ENCODE assay signal across 21 cellular contexts in genomic region chr16:16001856-16002255, GRCh38. TPM values are rescaled to one million over a fixed set of nuclear protein-coding genes. Genes with fewer than 3 reads are reported as not detected.
DNase-seq lines count a peak whose midpoint lies in the region; FAIRE-seq and TF ChIP-seq lines count a peak whose summit lies in the region.
"Had no signal": no experiment of that assay in that cellular context is flagged by ENCODE, and none has a peak within 500 bp of the region (broad histone marks: within the 10 kb centered on the region; RNA-seq: fewer than 3 reads in every experiment).

No MANE protein-coding gene starts in this region.

- H3K4me3 ChIP-seq in esophagus muscularis mucosa (no peak overlapping the region), sigmoid colon (no peak overlapping the region), hepatocyte (no peak overlapping the region)
- H3K4me3 ChIP-seq: HAP-1 had no signal

- H3K4me2 ChIP-seq in hepatocyte, result no peak overlapping the region
- H3K4me2 ChIP-seq: SK-N-SH had no signal

- H3K9me2 ChIP-seq in hepatocyte (replicated peaks; ENCODE audit: insufficient read depth), result no peaks in the 10 kb centered on the region
- H3K9me2 ChIP-seq: SK-N-SH had no signal

- peak; percentile 6 for DNase-seq in NCI-H2171 treated with DMSO at 0.1 percent for 48 hours (lab: John Stamatoyannopoulos, UW)
- DNase-seq in NCI-H2171 (lab: John Stamatoyannopoulos, UW), result no peak
- DNase-seq in NCI-H345 (lab: John Stamatoyannopoulos, UW), result peak; percentile 63
- no peak for DNase-seq in esophagus muscularis mucosa (ENCODE audit: extremely low spot score)
- DNase-seq in sigmoid colon, result no peak
- DNase-seq in AML-193 (lab: John Stamatoyannopoulos, UW), result no peak
- DNase-seq in D721Med (ENCODE audit: insufficient read length, low spot score), result no peak
- DNase-seq in hepatocyte (ENCODE audit: low spot score), result no peak
- DNase-seq: CD4-positive, CD25-positive, alpha-beta regulatory T cell; COR-L47; MM.1S; NCI-H1092; NCI-H146; NCI-H2081 treated with DMSO at 0.1 percent for 48 hours; NCI-H510A treated with DMSO at 0.1 percent for 48 hours; NCI-H774; RPMI8226; SHP77 treated with DMSO at 0.1 percent for 48 hours; SK-N-SH had no signal

- H3K36me3 ChIP-seq in esophagus muscularis mucosa (no peaks in the 10 kb centered on the region), sigmoid colon (no peaks in the 10 kb centered on the region), hepatocyte (replicated peaks; ENCODE audit: insufficient read depth, low read depth) (no peaks in the 10 kb centered on the region)
- H3K36me3 ChIP-seq: HAP-1 had no signal

- H3K9me3 ChIP-seq in esophagus muscularis mucosa, result no peaks in the 10 kb centered on the region
- no peaks in the 10 kb centered on the region for H3K9me3 ChIP-seq in sigmoid colon
- H3K9me3 ChIP-seq in hepatocyte (ENCODE audit: low read depth), result no peaks in the 10 kb centered on the region
- H3K9me3 ChIP-seq: HAP-1, SK-N-SH had no signal

- no peak for TF ChIP-seq POLR2A in esophagus muscularis mucosa (IDR thresholded peaks at IDR 0.05; ENCODE audit: low read depth)
- no peak for TF ChIP-seq POLR2A in sigmoid colon (IDR thresholded peaks at IDR 0.05)

- FAIRE-seq in D721Med (lab: Jason Lieb, UNC), result no peak
- FAIRE-seq: G401.6 had no signal

- no peaks in the 10 kb centered on the region for H3K27me3 ChIP-seq in esophagus muscularis mucosa
- no peaks in the 10 kb centered on the region for H3K27me3 ChIP-seq in sigmoid colon
- no peaks in the 10 kb centered on the region for H3K27me3 ChIP-seq in hepatocyte

- intact Hi-C loops in esophagus muscularis mucosa (cut with DNase I), result no loop called here
- intact Hi-C loops in sigmoid colon (cut with DNase I), result no loop called here

- TF ChIP-seq CTCF in esophagus muscularis mucosa (IDR thresholded peaks at IDR 0.05) (no peak), sigmoid colon (IDR thresholded peaks at IDR 0.05) (no peak), D721Med (IDR thresholded peaks at IDR 0.05; ENCODE audit: insufficient read depth, missing control alignments) (no peak), hepatocyte (IDR thresholded peaks at IDR 0.05; ENCODE audit: poor library complexity) (no peak)

- H3K4me1 ChIP-seq in esophagus muscularis mucosa (peaks cover 33 to 91% (median 78%) of the 10 kb centered on the region in 4 donors), sigmoid colon (peaks cover 0 to 60% (median 44%) of the 10 kb centered on the region in 4 donors), hepatocyte (ENCODE audit: insufficient read depth) (no peaks in the 10 kb centered on the region)
- H3K4me1 ChIP-seq: HAP-1 had no signal

- H3K27ac ChIP-seq in esophagus muscularis mucosa (replicated peaks in 1 of 4), result peak overlapping the region; percentile 46 to 87 (median 72)
- H3K27ac ChIP-seq in sigmoid colon, result peak overlapping the region in 3 of 4 donors; percentile 17 to 52 (median 48)
- H3K27ac ChIP-seq in hepatocyte, result no peak overlapping the region

- H2AFZ ChIP-seq in hepatocyte, result no peak overlapping the region

- peaks cover 5% of the 10 kb centered on the region for H3K79me2 ChIP-seq in hepatocyte

- H4K20me1 ChIP-seq in hepatocyte (ENCODE audit: insufficient read depth, poor library complexity, severe bottlenecking), result no peaks in the 10 kb centered on the region

- 62% methylated on average over 4 of the region's 4 CpGs for WGBS in esophagus muscularis mucosa
- WGBS in sigmoid colon, 2 donors, result 70 to 86% methylated on average over 4 of the region's 4 CpGs
- WGBS in hepatocyte (ENCODE audit: low lambda C conversion rate, missing lambda C conversion rate), result 86% methylated on average over 4 of the region's 4 CpGs

- TF ChIP-seq EP300 in esophagus muscularis mucosa (IDR thresholded peaks at IDR 0.05) (no peak), sigmoid colon (IDR thresholded peaks at IDR 0.05) (no peak)

RNA-seq across cellular contexts. Expression of gene ABCC1, which starts 52.4 kb away (rescaled TPM):
- total RNA-seq in esophagus muscularis mucosa, result 100 to 1,000 TPM in 2 of 4 donors, 10 to 100 TPM in 2; 61.8 to 141 (median 103) TPM
- total RNA-seq in sigmoid colon, result 10 to 100 TPM; 22.5 to 51.8 (median 32.5) TPM
- 10 to 100 TPM in 1 of 3 donors, 1 to 10 TPM in 2; 1.8 to 17.6 (median 1.8) TPM for polyA plus RNA-seq in sigmoid colon
- total RNA-seq in hepatocyte, result 7.0 and 7.3 TPM in 2 replicates
- 7.1 and 9.3 TPM in 2 replicates for polyA plus RNA-seq in hepatocyte

Comparison
In these comparisons a context has a peak if more than half of its experiments do, and no peak if none do; other contexts are left out.
1. DNase-seq: peak in NCI-H2171 treated with DMSO at 0.1 percent for 48 hours (single experiment) and NCI-H345 (single experiment); none in NCI-H2171 (single experiment), esophagus muscularis mucosa (single experiment), sigmoid colon (single experiment), AML-193 (0 of 2), D721Med (single experiment) and hepatocyte (single experiment).